In the genomic region with DNA sequence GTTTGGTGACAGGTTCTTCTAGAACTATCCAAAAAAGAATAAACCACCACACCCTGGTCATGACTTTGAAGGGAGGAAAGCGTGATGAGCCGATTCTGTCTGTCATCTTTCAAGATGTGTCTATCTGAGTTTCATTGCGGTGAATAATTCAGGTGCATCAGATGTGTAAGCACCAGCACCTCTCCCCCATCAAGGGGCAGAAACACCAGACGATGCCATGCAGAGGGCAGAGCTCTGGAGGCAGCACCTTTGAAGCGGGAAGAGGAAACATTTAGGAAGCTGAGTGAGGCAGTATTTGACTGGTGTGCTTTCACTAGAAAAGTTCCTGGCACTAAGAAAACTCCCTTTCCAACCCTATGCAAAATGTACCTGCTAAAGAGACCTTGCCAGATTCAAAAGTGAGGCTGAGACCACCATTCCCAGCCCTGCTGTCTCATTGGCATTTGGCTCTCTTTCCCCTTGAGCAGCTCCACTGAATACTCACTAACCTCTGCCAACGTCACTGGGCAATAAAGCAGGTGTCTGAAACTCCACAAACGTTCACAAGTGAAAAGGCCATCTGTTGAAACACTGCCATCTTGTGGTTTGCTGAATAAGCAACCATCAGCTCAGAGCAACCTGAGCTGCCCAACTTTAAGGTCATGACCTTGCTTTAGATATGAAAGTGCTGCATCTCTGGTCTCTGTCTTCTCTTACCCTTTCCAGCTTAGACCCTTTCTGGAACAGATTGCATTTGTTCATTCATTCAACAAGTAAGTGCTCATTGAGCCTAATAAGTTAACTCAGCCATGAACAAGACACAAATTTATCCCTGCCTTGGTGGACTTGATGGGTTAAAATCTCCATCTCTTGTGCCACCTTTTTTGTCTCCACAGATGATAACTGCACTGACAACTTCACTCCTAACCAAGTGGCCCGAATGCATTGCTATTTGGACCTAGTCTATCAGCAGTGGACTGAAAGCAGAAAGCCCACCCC, we compare ENCODE assay signal across 8 cellular contexts.
DNase-seq lines count a peak whose midpoint lies in the region; ATAC-seq and TF ChIP-seq lines count a peak whose summit lies in the region.

No MANE protein-coding gene starts in this region.

- no peak overlapping the region for H3K4me3 Mint-ChIP-seq in activated CD4-positive, alpha-beta T cell treated with anti-CD3 and anti-CD28 coated beads, Interleukin-2, amount 10 ng/mL, durations not matched to agents 7 days and 5 days

- H3K36me3 ChIP-seq in mammary epithelial cell (ENCODE audit: insufficient read depth, low read length) = no peaks in the 10 kb centered on the region

- 33% methylated on average over 6 of the region's 8 CpGs for WGBS in mammary epithelial cell (ENCODE audit: low coverage, missing lambda C conversion rate)

- no peaks in the 10 kb centered on the region for H3K36me3 Mint-ChIP-seq in activated CD4-positive, alpha-beta T cell treated with anti-CD3 and anti-CD28 coated beads, Interleukin-2, amount 10 ng/mL, durations not matched to agents 7 days and 5 days (ENCODE audit: low read depth)

- H3K4me2 ChIP-seq in mammary epithelial cell (ENCODE audit: insufficient read depth, low read depth, low read length) = no peak overlapping the region

- H3K27me3 ChIP-seq in mammary epithelial cell (ENCODE audit: insufficient read depth, low read length) = no peaks in the 10 kb centered on the region

- in situ Hi-C loops in mammary epithelial cell (cut with MboI; ENCODE audit: low sequenced_read_pairs in 2 of 2) = loop anchor here in 1 of 2 donors (25.0 kb wide), 2 partner anchors 129 to 329 kb away; no protein-coding TSS in a partner anchor

- H4K20me1 ChIP-seq in mammary epithelial cell (ENCODE audit: insufficient read depth, low read length) = no peaks in the 10 kb centered on the region

- H3K9me3 ChIP-seq in mammary epithelial cell (replicated peaks; ENCODE audit: insufficient read depth, low read length) = no peaks in the 10 kb centered on the region

- H3K9me3 Mint-ChIP-seq in activated CD4-positive, alpha-beta T cell treated with anti-CD3 and anti-CD28 coated beads, Interleukin-2, amount 10 ng/mL, durations not matched to agents 7 days and 5 days = no peaks in the 10 kb centered on the region

- H3K79me2 ChIP-seq in mammary epithelial cell (ENCODE audit: insufficient read depth, low read length) = no peaks in the 10 kb centered on the region

- intact Hi-C loops in mammary epithelial cell (cut with micrococcal nuclease) = loop anchor here (1.0 to 10.0 kb wide), 5 partner anchors 131 to 1317 kb away; no protein-coding TSS in a partner anchor

- no peak overlapping the region for H3K27ac ChIP-seq in mammary epithelial cell (ENCODE audit: insufficient read depth, low read depth, low read length)

- no peak overlapping the region for H3K4me3 ChIP-seq in mammary epithelial cell (replicated peaks in 1 of 3; ENCODE audit: insufficient read depth in 1 of 3, low read depth in 2 of 3, low read length in 3 of 3)

- TF ChIP-seq CTCF in mammary epithelial cell (conservative IDR thresholded peaks at IDR 0.05 in 1 of 2, IDR thresholded peaks at IDR 0.05 in 1 of 2; ENCODE audit: extremely low read depth in 1 of 2, insufficient read depth in 1 of 2, low read depth in 1 of 2, low read length in 2 of 2) = peak; percentile 82 to 85

- H3K9ac ChIP-seq in mammary epithelial cell (ENCODE audit: insufficient read depth, low read length) = no peak overlapping the region

- peak; percentile 35 for DNase-seq in activated CD4-positive, alpha-beta T cell treated with anti-CD3 and anti-CD28 coated beads, Interleukin-2, amount 10 ng/mL, durations not matched to agents 7 days and 5 days
- no peak for DNase-seq in activated CD4-positive, alpha-beta T cell treated with anti-CD3 and anti-CD28 coated beads, Interleukin-2, amount 50 U/mL, for 4 hours
- DNase-seq in HuH-7.5 (ENCODE audit: low spot score) = peak; percentile 6
- DNase-seq in NCI-H774 (lab: John Stamatoyannopoulos, UW) = peak; percentile 77
- DNase-seq in mammary epithelial cell = peak; percentile 49
- DNase-seq in left lobe of liver (ENCODE audit: low spot score) = peak; percentile 55
- no peak for DNase-seq in ecto neural progenitor cell (ENCODE audit: low spot score)

- no peak overlapping the region for H2AFZ ChIP-seq in mammary epithelial cell (ENCODE audit: low read depth, low read length)

- no TSS peak for BruUV-seq in mammary epithelial cell (replicated peaks; lab: Mats Ljungman, UMichigan)

- CTCF ChIA-PET in activated CD4-positive, alpha-beta T cell treated with anti-CD3 and anti-CD28 coated beads, Interleukin-2, amount 10 ng/mL, durations not matched to agents 7 days and 5 days (lab: Charles Lee) = no interaction called here
- CTCF ChIA-PET in mammary epithelial cell (lab: Charles Lee; ENCODE audit: low non-redundant PET) = interaction anchor here (0.5 to 0.9 kb wide), 4 partner anchors 47 to 701 kb away, joined by 3 to 4 read pairs (median 4); no protein-coding TSS in a partner anchor

- no peak overlapping the region for H3K27ac Mint-ChIP-seq in activated CD4-positive, alpha-beta T cell treated with anti-CD3 and anti-CD28 coated beads, Interleukin-2, amount 10 ng/mL, durations not matched to agents 7 days and 5 days

- peaks cover 1% of the 10 kb centered on the region for H3K4me1 ChIP-seq in mammary epithelial cell (ENCODE audit: insufficient read depth, low read length)

- peak; percentile 91 for ATAC-seq in GM21723 (IDR thresholded peaks at IDR 0.05; ENCODE audit: unreplicated experiment)
- peak; percentile 99 for ATAC-seq in left lobe of liver

- POLR2A ChIA-PET in activated CD4-positive, alpha-beta T cell treated with anti-CD3 and anti-CD28 coated beads, Interleukin-2, amount 10 ng/mL, durations not matched to agents 7 days and 5 days (lab: Charles Lee) = no interaction called here

- H3K4me1 Mint-ChIP-seq in activated CD4-positive, alpha-beta T cell treated with anti-CD3 and anti-CD28 coated beads, Interleukin-2, amount 10 ng/mL, durations not matched to agents 7 days and 5 days = no peaks in the 10 kb centered on the region

- no peaks in the 10 kb centered on the region for H3K27me3 Mint-ChIP-seq in activated CD4-positive, alpha-beta T cell treated with anti-CD3 and anti-CD28 coated beads, Interleukin-2, amount 10 ng/mL, durations not matched to agents 7 days and 5 days

- dilution Hi-C loops in mammary epithelial cell (cut with HindIII; ENCODE audit: low sequenced_read_pairs) = no loop called here

Comparison
In these comparisons a context has a peak if more than half of its experiments do, and no peak if none do; other contexts are left out.
1. DNase-seq: peak in activated CD4-positive, alpha-beta T cell treated with anti-CD3 and anti-CD28 coated beads, Interleukin-2, amount 10 ng/mL, durations not matched to agents 7 days and 5 days (single experiment), HuH-7.5 (single experiment), NCI-H774 (single experiment), mammary epithelial cell (single experiment) and left lobe of liver (single experiment); none in activated CD4-positive, alpha-beta T cell treated with anti-CD3 and anti-CD28 coated beads, Interleukin-2, amount 50 U/mL, for 4 hours (0 of 2) and ecto neural progenitor cell (single experiment).